8 cellular contexts compared by ENCODE assay signal in the genomic region with DNA sequence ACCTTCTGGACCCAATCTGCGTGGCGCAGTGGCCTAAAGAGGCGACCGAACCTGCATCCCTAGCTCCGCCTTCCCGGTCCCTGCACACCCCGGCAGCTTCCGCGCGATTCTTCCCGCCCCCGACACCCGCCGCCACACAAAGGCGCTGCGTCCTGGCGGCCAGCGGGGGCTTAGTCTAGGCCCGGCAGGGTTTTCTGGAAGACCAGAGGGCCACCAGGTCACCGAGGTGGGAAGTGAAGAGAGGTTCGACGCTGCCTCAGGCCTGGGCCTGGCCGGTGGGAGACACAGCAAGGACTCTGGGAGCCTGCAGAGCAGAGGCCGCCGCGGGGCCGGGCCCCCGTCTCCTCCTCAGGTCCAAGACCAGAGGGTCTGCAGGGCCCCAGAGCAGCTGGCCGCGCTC.
A peak's percentile ranks its signal among the peaks of the same experiment; 100 is the strongest.
DNase-seq lines count a peak whose midpoint lies in the region; ATAC-seq and TF ChIP-seq lines count a peak whose summit lies in the region.

No MANE protein-coding gene starts in this region.

- no TSS peak for BruUV-seq in MCF 10A (replicated peaks; lab: Mats Ljungman, UMichigan)

- DNase-seq in GM12864 (ENCODE audit: low read depth), result no peak
- DNase-seq in T follicular helper cell (ENCODE audit: low read depth), result peak; percentile 25
- DNase-seq in MCF 10A (ENCODE audit: unreplicated experiment), result no peak
- peak; percentile 41 for DNase-seq in testis
- no peak for DNase-seq in NCI-H226
- no peak for DNase-seq in lower leg skin (ENCODE audit: low spot score in 2 of 2)

- CTCF ChIA-PET in MCF 10A (lab: Yijun Ruan, JAX), result interaction anchor here (2.4 kb wide), 1 partner anchor 15 kb away, joined by 12 read pairs; no protein-coding TSS in a partner anchor

- H3K9me3 Mint-ChIP-seq in MCF 10A (ENCODE audit: unreplicated experiment), result no peaks in the 10 kb centered on the region

- H3K36me3 Mint-ChIP-seq in MCF 10A (ENCODE audit: insufficient read depth, unreplicated experiment), result peaks cover 20% of the 10 kb centered on the region

- H3K27me3 ChIP-seq in mononuclear cell (ENCODE audit: insufficient read depth, low read length) (no peaks in the 10 kb centered on the region), testis (no peaks in the 10 kb centered on the region)

- H3K27ac ChIP-seq in testis, result peak overlapping the region in 1 of 2 donors; percentile 8

- ATAC-seq in GM21447 (IDR thresholded peaks at IDR 0.05; ENCODE audit: unreplicated experiment), result no peak

- H3K4me1 ChIP-seq in mononuclear cell (ENCODE audit: insufficient read depth, low read length) (peaks cover 44% of the 10 kb centered on the region), testis (peaks cover 8% of the 10 kb centered on the region)

- no peaks in the 10 kb centered on the region for H3K9me3 ChIP-seq in mononuclear cell (ENCODE audit: low read depth, low read length)
- no peaks in the 10 kb centered on the region for H3K9me3 ChIP-seq in testis

- POLR2A ChIA-PET in MCF 10A (lab: Yijun Ruan, JAX), result interaction anchor here (0.8 to 2.2 kb wide), 10 partner anchors 15 to 623 kb away, joined by 3 to 8 read pairs (median 3); partner anchors contain the start of gene ZNF184

- peak overlapping the region; percentile 39 for H3K4me3 Mint-ChIP-seq in MCF 10A (ENCODE audit: unreplicated experiment)

- H3K36me3 ChIP-seq in testis (ENCODE audit: low read depth, missing control alignments), result no peaks in the 10 kb centered on the region

- intact Hi-C loops in MCF 10A (cut with micrococcal nuclease), result loop anchor here (10.0 kb wide), 1 partner anchor 543 kb away; no protein-coding TSS in a partner anchor
- intact Hi-C loops in testis (cut with DNase I; ENCODE audit: low total_unique reads), result no loop called here
- intact Hi-C loops in lower leg skin (cut with DNase I; ENCODE audit: low total_unique reads), result no loop called here

- no peak for TF ChIP-seq POLR2A in testis (IDR thresholded peaks at IDR 0.05)
- no peak for TF ChIP-seq POLR2A in lower leg skin (IDR thresholded peaks at IDR 0.05)

- WGBS in testis, 2 donors, result 17 to 19% methylated on average over 21 to 30 of the region's 30 CpGs
- 6 to 7% methylated on average over 17 to 24 of the region's 30 CpGs for WGBS in lower leg skin, 2 donors

- no peak for TF ChIP-seq CTCF in GM12864 (IDR thresholded peaks at IDR 0.05; ENCODE audit: low read depth, low read length, missing control alignments)
- no peak for TF ChIP-seq CTCF in MCF 10A (IDR thresholded peaks at IDR 0.05; ENCODE audit: unreplicated experiment)
- no peak for TF ChIP-seq CTCF in testis (IDR thresholded peaks at IDR 0.05)
- no peak for TF ChIP-seq CTCF in lower leg skin (IDR thresholded peaks at IDR 0.05)

- H3K4me3 ChIP-seq in GM12864 (ENCODE audit: low read depth, low read length) (peak overlapping the region; percentile 75), mononuclear cell (ENCODE audit: low read length) (peak overlapping the region; percentile 41), testis (peak overlapping the region; percentile 29 to 60), lower leg skin (ENCODE audit: low read depth, poor library complexity, severe bottlenecking) (no peak overlapping the region)

- peaks cover 26% of the 10 kb centered on the region for H3K4me1 Mint-ChIP-seq in MCF 10A (ENCODE audit: insufficient read depth, unreplicated experiment)

- H3K27me3 Mint-ChIP-seq in MCF 10A (ENCODE audit: insufficient read depth, unreplicated experiment), result no peaks in the 10 kb centered on the region

- no peak overlapping the region for H3K27ac Mint-ChIP-seq in MCF 10A (ENCODE audit: low read depth, unreplicated experiment)

Comparison
In these comparisons a context has a peak if more than half of its experiments do, and no peak if none do; other contexts are left out.
1. DNase-seq: peak in T follicular helper cell (single experiment) and testis (single experiment); none in GM12864 (single experiment), MCF 10A (single experiment), NCI-H226 (single experiment) and lower leg skin (0 of 2).